1 cellular context compared by ENCODE assay signal in genomic region chr15:47812436-47813109, GRCh38.
TF ChIP-seq lines count a peak whose summit lies in the region.

No MANE protein-coding gene starts in this region.

TF ChIP-seq in GM12878, 131 proteins besides CTCF, POLR2A, EP300 and RAD21 (continued from another document):
- TF ChIP-seq KLF5 (IDR thresholded peaks at IDR 0.05; ENCODE audit: partially characterized antibody) (no peak), NFIC (IDR thresholded peaks at IDR 0.05; ENCODE audit: low read depth, low read length) (peak; percentile 37; the same call in 1 of the 2 replicates), MEF2A (IDR thresholded peaks at IDR 0.05; ENCODE audit: insufficient read depth, low read depth, low read length) (peak; percentile 33; the same call in 1 of the 2 replicates)
TF ChIP-seq in GM12878: peak in this region for 10.
